Comparison of ENCODE assay signal across 21 cellular contexts in genomic region chr1:68511254-68511653, GRCh38. TPM values are rescaled to one million over a fixed set of nuclear protein-coding genes. Genes with fewer than 3 reads are reported as not detected.
DNase-seq lines count a peak whose midpoint lies in the region; ATAC-seq, FAIRE-seq and TF ChIP-seq lines count a peak whose summit lies in the region.
"Had no signal": no experiment of that assay in that cellular context is flagged by ENCODE, and none has a peak within 500 bp of the region (broad histone marks: within the 10 kb centered on the region; RNA-seq: fewer than 3 reads in every experiment).

No MANE protein-coding gene starts in this region.

- 0% methylated on average over 2 of the region's 2 CpGs for WGBS in K562 (ENCODE audit: insufficient coverage, low coverage, missing lambda C conversion rate)

- H2AFZ ChIP-seq in K562 (ENCODE audit: low read depth, low read length) = no peak overlapping the region
- H2AFZ ChIP-seq: GM23248 had no signal

- H3K4me3 ChIP-seq in K562 = no peak overlapping the region
- H3K4me3 ChIP-seq: A549; BLaER1 treated with 17β-estradiol and CSF1 and Interleukin-3, amounts not matched to agents 10 nM and 100 nM; GM23248 had no signal

- TF ChIP-seq RAD21 in K562 (CRISPR knock-in tag; conservative IDR thresholded peaks at IDR 0.05 in 1 of 2, IDR thresholded peaks at IDR 0.05 in 1 of 2) = no peak

- in situ Hi-C loops in K562 (cut with MboI) = no loop called here

- no peak overlapping the region for H3K27ac ChIP-seq in K562 (ENCODE audit: extremely low read depth, low read depth, low read length)
- H3K27ac ChIP-seq: A549; BLaER1 treated with 17β-estradiol and CSF1 and Interleukin-3, amounts not matched to agents 10 nM and 100 nM; GM23248 had no signal

- FAIRE-seq in RCC 7860 (lab: Jason Lieb, UNC) = peak; percentile 57
- no peak for FAIRE-seq in K562 (lab: Jason Lieb, UNC)
- FAIRE-seq in islet of Langerhans (lab: Jason Lieb, UNC) = peak; percentile 55
- FAIRE-seq: A549, GM12892, H1 had no signal

- TF ChIP-seq POLR2A in K562 (conservative IDR thresholded peaks at IDR 0.05) = no peak

- DNase-seq in ELR (ENCODE audit: low read depth) = peak; percentile 2
- DNase-seq in RCC 7860 (ENCODE audit: low spot score) = no peak
- DNase-seq in K562 (ENCODE audit: extremely low read depth in 1 of 4, low spot score in 3 of 4) = no peak
- no peak for DNase-seq in mesenteric fat pad (ENCODE audit: low spot score)
- DNase-seq in sciatic nerve (ENCODE audit: low spot score) = no peak
- DNase-seq: ACHN; AML-193; BE2C; CD4-positive, alpha-beta T cell; CD8-positive, alpha-beta memory T cell; DMS53; DMS79 treated with DMSO at 0.1 percent for 48 hours; GM23248; H9 had no signal

- TF ChIP-seq CTCF in K562 (IDR thresholded peaks at IDR 0.05 in 2 of 3, conservative IDR thresholded peaks at IDR 0.05 in 1 of 3; ENCODE audit: insufficient read depth in 2 of 3, low read depth in 1 of 3, low read length in 3 of 3) = no peak

- H4K20me1 ChIP-seq in K562 (replicated peaks; ENCODE audit: control insufficient read depth, insufficient read depth, low read length) = no peaks in the 10 kb centered on the region
- H4K20me1 ChIP-seq: BLaER1 treated with 17β-estradiol and CSF1 and Interleukin-3, amounts not matched to agents 10 nM and 100 nM had no signal

- intact Hi-C loops in K562 (cut with micrococcal nuclease) (no loop called here), sciatic nerve (cut with DNase I) (no loop called here)

- H3K4me1 ChIP-seq in K562 (replicated peaks in 1 of 2; ENCODE audit: control insufficient read depth in 2 of 2, insufficient read depth in 2 of 2, low read length in 2 of 2) = no peaks in the 10 kb centered on the region
- H3K4me1 ChIP-seq: A549; BE2C; BLaER1 treated with 17β-estradiol and CSF1 and Interleukin-3, amounts not matched to agents 10 nM and 100 nM had no signal

- no peaks in the 10 kb centered on the region for H3K79me2 ChIP-seq in K562 (ENCODE audit: control insufficient read depth, insufficient read depth, low read length)

- H3K9me3 ChIP-seq in K562 (replicated peaks; ENCODE audit: control insufficient read depth, insufficient read depth, low read depth, low read length) = no peaks in the 10 kb centered on the region
- H3K9me3 ChIP-seq: A549, BE2C had no signal

- no TSS peak for BruUV-seq in K562 (replicated peaks; lab: Mats Ljungman, UMichigan)

- ATAC-seq in K562 = no peak
- no peak for ATAC-seq in sciatic nerve
- ATAC-seq in HG03565 (IDR thresholded peaks at IDR 0.05; ENCODE audit: unreplicated experiment) = no peak
- ATAC-seq: A549, HCT116 had no signal

- no peak overlapping the region for H3K4me2 ChIP-seq in K562 (ENCODE audit: insufficient read depth, low read length)
- H3K4me2 ChIP-seq: A549; BLaER1 treated with 17β-estradiol and CSF1 and Interleukin-3, amounts not matched to agents 10 nM and 100 nM had no signal

- H3K9ac ChIP-seq in K562 (ENCODE audit: insufficient read depth in 1 of 2, low read depth in 2 of 2, low read length in 2 of 2) = no peak overlapping the region
- H3K9ac ChIP-seq: BLaER1 treated with 17β-estradiol and CSF1 and Interleukin-3, amounts not matched to agents 10 nM and 100 nM; GM23248 had no signal

- POLR2A ChIA-PET in K562 (lab: Yijun Ruan, JAX) = no interaction called here

- no peaks in the 10 kb centered on the region for H3K27me3 ChIP-seq in K562 (ENCODE audit: control insufficient read depth in 2 of 2, insufficient read depth in 2 of 2, low read length in 2 of 2)
- H3K27me3 ChIP-seq: BE2C; BLaER1 treated with 17β-estradiol and CSF1 and Interleukin-3, amounts not matched to agents 10 nM and 100 nM had no signal

- no peaks in the 10 kb centered on the region for H3K9me1 ChIP-seq in K562 (ENCODE audit: control insufficient read depth, insufficient read depth, low read length)

- CTCF ChIA-PET in K562 (lab: Yijun Ruan, JAX; ENCODE audit: low intra/inter-chr PET ratio) = no interaction called here

- H3K36me3 ChIP-seq in K562 (ENCODE audit: control insufficient read depth, insufficient read depth, low read length) = no peaks in the 10 kb centered on the region
- H3K36me3 ChIP-seq: BE2C; BLaER1 treated with 17β-estradiol and CSF1 and Interleukin-3, amounts not matched to agents 10 nM and 100 nM had no signal

- TF ChIP-seq EP300 in K562 (IDR thresholded peaks at IDR 0.05; ENCODE audit: low read length) = no peak

TF ChIP-seq in K562, 482 proteins besides CTCF, POLR2A, EP300 and RAD21:
- peak; percentile 54 for TF ChIP-seq ZNF316 (IDR thresholded peaks at IDR 0.05)
- TF ChIP-seq ZNF586 (CRISPR knock-in tag; conservative IDR thresholded peaks at IDR 0.05) = no peak
- TF ChIP-seq MAFK (IDR thresholded peaks at IDR 0.05; ENCODE audit: low read length) = 0 out of 2 replicates have a peak, but pooled peaks have one; percentile 14
- peak; percentile 31; the same call in 1 of the 2 replicates for TF ChIP-seq C11orf30 (IDR thresholded peaks at IDR 0.05; ENCODE audit: low read depth)
- peak; percentile 18; the same call in 1 of the 2 replicates for TF ChIP-seq MAFG (tag; conservative IDR thresholded peaks at IDR 0.05)

RNA-seq across cellular contexts. Expression of gene DEPDC1, which starts 14.4 kb away (rescaled TPM):
- total RNA-seq in K562 (2011; cell fraction: chromatin; rRNA removed; ENCODE audit: low replicate concordance) = 6.6 and 54.0 TPM in 2 replicates
- 3.8 and 6.1 TPM in 2 replicates for total RNA-seq in K562 (2011; cell fraction: nucleolus; rRNA removed)
- 10.5 and 16.3 TPM in 2 replicates for total RNA-seq in K562 (2011; cell fraction: nucleoplasm; rRNA removed)
- total RNA-seq in K562 (2014; rRNA removed) = 13.3 and 17.8 TPM in 2 replicates
- 28.3 and 35.2 TPM in 2 replicates for total RNA-seq in K562 (2014; rRNA removed; fragmentation: Illumina TruSeq; extraction: Trizol)
- 19.3 and 22.8 TPM in 2 replicates for total RNA-seq in K562 (2015; rRNA removed; fragmentation: Illumina TruSeq; extraction: Trizol)
- 24.0 and 25.2 TPM in 2 replicates for total RNA-seq in K562 (2021)
- 15.2 and 16.6 TPM in 2 replicates for polyA plus RNA-seq in K562 (2011; rRNA removed)
- 1.9 and 5.7 TPM in 2 replicates for polyA plus RNA-seq in K562 (2011; cell fraction: cytosol; rRNA removed)
- polyA plus RNA-seq in K562 (2011; cell fraction: nucleus; rRNA removed) = 11.2 and 18.3 TPM in 2 replicates
- polyA plus RNA-seq in K562 (2012) = 11.6 and 14.9 TPM in 2 replicates
- 20.4 and 25.7 TPM in 2 replicates for polyA plus RNA-seq in K562 (2014; fragmentation: Illumina TruSeq; extraction: Trizol)
- 10 to 100 TPM in 1 of 2 experiments, 1 to 10 TPM in 1; 9.9 to 14.3 TPM for polyA plus RNA-seq in K562 (2014; fragmentation: Nextera tagmentation; extraction: Ambion mirVana)
- polyA plus RNA-seq in K562 (2014; rRNA removed) = 9.4 and 12.1 TPM in 2 replicates
- 27.3 and 31.7 TPM in 2 replicates for polyA minus RNA-seq in K562 (2011; rRNA and poly(A)+ RNA removed)
- polyA minus RNA-seq in K562 (2011; cell fraction: cytosol; rRNA and poly(A)+ RNA removed) = 17.5 and 17.8 TPM in 2 replicates
- polyA minus RNA-seq in K562 (2011; cell fraction: nucleus; rRNA and poly(A)+ RNA removed) = 14.1 and 29.9 TPM in 2 replicates
- not detected for total RNA-seq in mesenteric fat pad
- total RNA-seq in sciatic nerve = 0.27 TPM
- total RNA-seq: CD4-positive, alpha-beta T cell had no signal
